ENCODE assay signal across 8 cellular contexts in genomic region chr22:30325724-30326703, GRCh38. TPM values are rescaled to one million over a fixed set of nuclear protein-coding genes. Genes with fewer than 3 reads are reported as not detected.
A peak's percentile ranks its signal among the peaks of the same experiment; 100 is the strongest.
DNase-seq lines count a peak whose midpoint lies in the region; ATAC-seq and TF ChIP-seq lines count a peak whose summit lies in the region.

No MANE protein-coding gene starts in this region.

- no peaks in the 10 kb centered on the region; the same call in 1 of the 2 replicates for H3K36me3 ChIP-seq in PC-3 (ENCODE audit: low read depth, low read length)
- peaks cover 17% of the 10 kb centered on the region for H3K36me3 ChIP-seq in mesodermal cell (ENCODE audit: control insufficient read depth, insufficient read depth, low read length)

- DNase-seq in DMS53 (lab: John Stamatoyannopoulos, UW): peak; percentile 30
- DNase-seq in DMS53 treated with DMSO at 0.1 percent for 48 hours (lab: John Stamatoyannopoulos, UW; ENCODE audit: unreplicated experiment): no peak
- no peak for DNase-seq in PC-3
- DNase-seq in UCSD-AML1 (lab: John Stamatoyannopoulos, UW; ENCODE audit: unreplicated experiment): no peak

- no peaks in the 10 kb centered on the region for H3F3A ChIP-seq in PC-3 (ENCODE audit: low read length, unreplicated experiment)

- CTCF ChIA-PET in PC-3 (lab: Charles Lee): interaction anchor here (1.0 to 2.5 kb wide), 3 partner anchors 38 to 218 kb away, joined by 3 to 33 read pairs (median 4); partner anchors contain the start of gene CASTOR1

- TF ChIP-seq CTCF in PC-3 (conservative IDR thresholded peaks at IDR 0.05; ENCODE audit: low read depth, low read length): no peak

- H3K27me3 Mint-ChIP-seq in dendritic cell treated with granulocyte-macrophage colony-stimulating factor and Interleukin-4, amounts not matched to agents 40 ng/mL and 50 ng/mL, for 4 days: no peaks in the 10 kb centered on the region

- peak overlapping the region; percentile 85 for H3K27ac Mint-ChIP-seq in dendritic cell treated with granulocyte-macrophage colony-stimulating factor and Interleukin-4, amounts not matched to agents 40 ng/mL and 50 ng/mL, for 4 days

- intact Hi-C loops in PC-3 (cut with micrococcal nuclease): loop anchor here (5.0 kb wide), 1 partner anchor 39 kb away; the partner anchor contains the start of gene CASTOR1
- intact Hi-C loops in dendritic cell treated with granulocyte-macrophage colony-stimulating factor and Interleukin-4, amounts not matched to agents 40 ng/mL and 50 ng/mL, for 4 days (cut with micrococcal nuclease): loop anchor here (2.0 to 10.0 kb wide), 4 partner anchors 21 to 59 kb away; partner anchors contain the start of genes CASTOR1, CCDC157, RNF215 and SF3A1

- ATAC-seq in HG02571 (IDR thresholded peaks at IDR 0.05; ENCODE audit: unreplicated experiment): peak; percentile 30
- ATAC-seq in PC-3: peak; percentile 32
- no peak for ATAC-seq in GM18870 (IDR thresholded peaks at IDR 0.05; ENCODE audit: unreplicated experiment)

- H4K20me1 ChIP-seq in PC-3 (ENCODE audit: low read length): no peaks in the 10 kb centered on the region

- no TSS peak for BruUV-seq in PC-3 (replicated peaks; lab: Mats Ljungman, UMichigan)

- H3K4me2 ChIP-seq in PC-3 (ENCODE audit: low read length): peak overlapping the region; percentile 92

- peaks cover 28% of the 10 kb centered on the region for H3K4me1 ChIP-seq in PC-3 (ENCODE audit: insufficient read depth, low read length)
- H3K4me1 ChIP-seq in mesodermal cell (ENCODE audit: control insufficient read depth, insufficient read depth, low read length, poor library complexity, severe bottlenecking): peaks cover 28% of the 10 kb centered on the region

- H3K4me3 ChIP-seq in PC-3 (ENCODE audit: low read length) (peak overlapping the region; percentile 79), mesodermal cell (ENCODE audit: extremely low read depth, insufficient read depth, low read length, poor library complexity, severe bottlenecking) (peak overlapping the region; percentile 72)

- no peaks in the 10 kb centered on the region for H3K9me2 ChIP-seq in PC-3 (replicated peaks; ENCODE audit: low read length)

- WGBS in mesodermal cell (ENCODE audit: insufficient coverage in 2 of 2), 2 experiments: 17 to 21% methylated on average over 31 to 34 of the region's 48 CpGs

- H3K4me3 Mint-ChIP-seq in dendritic cell treated with granulocyte-macrophage colony-stimulating factor and Interleukin-4, amounts not matched to agents 40 ng/mL and 50 ng/mL, for 4 days: peak overlapping the region; percentile 86

- no peaks in the 10 kb centered on the region for H3K27me3 ChIP-seq in PC-3 (ENCODE audit: low read length)

- H3K9me3 Mint-ChIP-seq in dendritic cell treated with granulocyte-macrophage colony-stimulating factor and Interleukin-4, amounts not matched to agents 40 ng/mL and 50 ng/mL, for 4 days: no peaks in the 10 kb centered on the region

- H2AFZ ChIP-seq in PC-3 (ENCODE audit: low read length): peak overlapping the region; percentile 81

- peaks cover 34% of the 10 kb centered on the region for H3K79me2 ChIP-seq in PC-3 (ENCODE audit: low read length)

- H3K4me1 Mint-ChIP-seq in dendritic cell treated with granulocyte-macrophage colony-stimulating factor and Interleukin-4, amounts not matched to agents 40 ng/mL and 50 ng/mL, for 4 days (ENCODE audit: low read depth): peaks cover 57% of the 10 kb centered on the region

- H3K9me3 ChIP-seq in PC-3 (ENCODE audit: low read length): no peaks in the 10 kb centered on the region
- no peaks in the 10 kb centered on the region for H3K9me3 ChIP-seq in mesodermal cell (ENCODE audit: control insufficient read depth, low read length)

- POLR2A ChIA-PET in PC-3 (lab: Charles Lee; ENCODE audit: unreplicated experiment): interaction anchor here (0.6 to 1.2 kb wide), 4 partner anchors 31 to 96 kb away, joined by 5 to 8 read pairs (median 6); partner anchors contain the start of genes CCDC157 and SF3A1

- no peak overlapping the region for H3K27ac ChIP-seq in PC-3 (ENCODE audit: low read length)
- H3K27ac ChIP-seq in mesodermal cell (ENCODE audit: low read depth, low read length, severe bottlenecking): no peak overlapping the region

- H3K9ac ChIP-seq in PC-3 (ENCODE audit: low read length): peak overlapping the region; percentile 77

- peaks cover 52% of the 10 kb centered on the region for H3K36me3 Mint-ChIP-seq in dendritic cell treated with granulocyte-macrophage colony-stimulating factor and Interleukin-4, amounts not matched to agents 40 ng/mL and 50 ng/mL, for 4 days (ENCODE audit: low read depth)

RNA-seq across cellular contexts. Expression of gene TBC1D10A, which starts 0.7 kb away (rescaled TPM):
- 12.6 and 19.5 TPM in 2 replicates for total RNA-seq in PC-3 (2014; rRNA removed)
- polyA plus RNA-seq in mesodermal cell (2013, experiment 1 of 2): 15.8 TPM
- polyA plus RNA-seq in mesodermal cell (2013, experiment 2 of 2): 13.3 TPM

RNA-seq across cellular contexts. Expression of gene SF3A1, which starts 30.7 kb away (rescaled TPM):
- 59.2 and 69.3 TPM in 2 replicates for total RNA-seq in PC-3 (2014; rRNA removed)
- 114 TPM for polyA plus RNA-seq in mesodermal cell (2013, experiment 1 of 2)
- 95.6 TPM for polyA plus RNA-seq in mesodermal cell (2013, experiment 2 of 2)

RNA-seq across cellular contexts. Expression of gene CCDC157, which starts 30.8 kb away (rescaled TPM):
- total RNA-seq in PC-3 (2014; rRNA removed): 1.5 and 3.5 TPM in 2 replicates
- polyA plus RNA-seq in mesodermal cell (2013, experiment 1 of 2): 3.0 TPM
- 2.5 TPM for polyA plus RNA-seq in mesodermal cell (2013, experiment 2 of 2)

RNA-seq across cellular contexts. Expression of gene CASTOR1, which starts 36.7 kb away (rescaled TPM):
- 4.2 and 6.1 TPM in 2 replicates for total RNA-seq in PC-3 (2014; rRNA removed)
- polyA plus RNA-seq in mesodermal cell (2013, experiment 1 of 2): 14.2 TPM
- 9.1 TPM for polyA plus RNA-seq in mesodermal cell (2013, experiment 2 of 2)

RNA-seq across cellular contexts. Expression of gene OSM, which starts 59.4 kb away (rescaled TPM):
- not detected in 2 replicates for total RNA-seq in PC-3 (2014; rRNA removed)
- not detected for polyA plus RNA-seq in mesodermal cell (2013, experiment 1 of 2)
- polyA plus RNA-seq in mesodermal cell (2013, experiment 2 of 2): not detected
